8 cellular contexts compared by ENCODE assay signal in the genomic region with DNA sequence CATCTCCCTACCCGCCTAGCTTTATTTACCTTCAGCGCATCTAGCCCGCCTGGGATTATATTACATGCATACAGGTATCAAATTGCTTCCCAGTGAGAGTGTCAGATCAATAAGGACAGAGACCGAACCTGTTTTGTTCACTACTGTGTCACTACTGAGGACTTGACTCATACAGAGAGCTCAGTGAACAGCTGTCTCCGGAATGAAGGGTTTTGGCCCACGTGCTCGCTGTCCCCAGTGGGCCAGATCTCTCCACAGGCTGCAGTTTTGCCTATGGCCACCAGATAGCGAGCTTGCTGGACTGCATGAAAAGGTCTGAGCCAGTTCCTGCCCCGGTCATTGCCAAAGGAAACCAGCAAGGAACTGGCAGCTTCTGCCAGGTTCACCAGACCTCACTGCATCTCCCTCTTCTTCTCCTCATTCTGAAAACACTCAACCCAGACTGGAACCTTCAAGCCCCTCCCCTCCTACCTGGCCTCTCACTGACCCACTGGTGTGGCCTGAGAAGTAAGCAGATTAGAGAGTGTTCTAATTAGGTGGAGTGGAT.
DNase-seq lines count a peak whose midpoint lies in the region; ATAC-seq, FAIRE-seq and TF ChIP-seq lines count a peak whose summit lies in the region.

No MANE protein-coding gene starts in this region.

- no TSS peak for BruUV-seq in GM12878 (replicated peaks; lab: Mats Ljungman, UMichigan)

- H3K27ac ChIP-seq in GM12878 (ENCODE audit: control insufficient read depth, insufficient read depth) (no peak overlapping the region), iPS DF 6.9 (ENCODE audit: low read length) (no peak overlapping the region), stomach (no peak overlapping the region)

- no peaks in the 10 kb centered on the region for H3K79me2 ChIP-seq in GM12878 (ENCODE audit: control insufficient read depth, insufficient read depth, low read length)

- 35% methylated on average over 9 of the region's 9 CpGs for WGBS in GM12878 (ENCODE audit: insufficient coverage, insufficient replicate concordance, low lambda C conversion rate, missing lambda C conversion rate)
- no CpG with 5 or more reads among the region's 9 CpGs for WGBS in iPS DF 6.9 (ENCODE audit: insufficient coverage, insufficient read length)
- 44 to 72% (median 46%) methylated on average over 9 of the region's 9 CpGs for WGBS in stomach, 5 donors

- SMC1A ChIA-PET in GM12878 (lab: Charles Lee; ENCODE audit: uncharacterized antibody, unreplicated experiment), result interaction anchor here (0.5 to 2.5 kb wide), 6 partner anchors 12 to 178 kb away, joined by 3 to 20 read pairs (median 6); no protein-coding TSS in a partner anchor

- H3K9ac ChIP-seq in NT2/D1 (ENCODE audit: insufficient read length, low read depth) (peak overlapping the region; percentile 9), GM12878 (ENCODE audit: control insufficient read depth, insufficient read depth, low read length) (no peak overlapping the region)

- H3K9me3 ChIP-seq in NT2/D1 (ENCODE audit: insufficient read depth, low read length) (no peaks in the 10 kb centered on the region), GM12878 (replicated peaks; ENCODE audit: control insufficient read depth, insufficient read depth, low read length) (no peaks in the 10 kb centered on the region), iPS DF 6.9 (ENCODE audit: control insufficient read depth, insufficient read depth, low read length) (no peaks in the 10 kb centered on the region), stomach (no peaks in the 10 kb centered on the region)

- TF ChIP-seq CTCF in GM12878 (IDR thresholded peaks at IDR 0.05 in 2 of 3, conservative IDR thresholded peaks at IDR 0.05 in 1 of 3; ENCODE audit: control insufficient read depth in 2 of 3, extremely low read depth in 1 of 3, insufficient read depth in 1 of 3, low read depth in 3 of 3, low read length in 3 of 3) (peak; percentile 62 to 76 (median 64)), stomach (IDR thresholded peaks at IDR 0.05) (peak in 5 of 7 experiments; percentile 29 to 62 (median 55))

- H4K20me1 ChIP-seq in GM12878 (ENCODE audit: control insufficient read depth, insufficient read depth), result no peaks in the 10 kb centered on the region

- H3K4me1 ChIP-seq in NT2/D1 (ENCODE audit: insufficient read depth, insufficient read length) (peaks cover 2% of the 10 kb centered on the region), GM12878 (ENCODE audit: control insufficient read depth, insufficient read depth, low read length) (no peaks in the 10 kb centered on the region; the same call in 1 of the 2 replicates), iPS DF 6.9 (ENCODE audit: control insufficient read depth, insufficient read depth, low read length) (peaks cover 5% of the 10 kb centered on the region; the same call in 1 of the 2 replicates), stomach (peaks cover 0 to 4% (median 0%) of the 10 kb centered on the region in 4 donors)

- CTCF ChIA-PET in GM12878 (lab: Yijun Ruan, JAX), result interaction anchor here (0.7 to 16.9 kb wide), 15 partner anchors 9 to 282 kb away, joined by 3 to 326 read pairs (median 5); no protein-coding TSS in a partner anchor

- TF ChIP-seq EP300 in GM12878 (IDR thresholded peaks at IDR 0.05; ENCODE audit: borderline replicate concordance in 1 of 2, control insufficient read depth in 1 of 2, low read depth in 2 of 2, low read length in 2 of 2), result no peak
- no peak for TF ChIP-seq EP300 in stomach (IDR thresholded peaks at IDR 0.05)

- H3K36me3 ChIP-seq in NT2/D1 (ENCODE audit: insufficient read depth, insufficient read length, low read length), result peaks cover 25% of the 10 kb centered on the region
- H3K36me3 ChIP-seq in GM12878 (ENCODE audit: control insufficient read depth in 2 of 2, insufficient read depth in 2 of 2, low read length in 1 of 2), result peaks cover 9 to 19% of the 10 kb centered on the region in 2 experiments
- H3K36me3 ChIP-seq in iPS DF 6.9 (ENCODE audit: control insufficient read depth, insufficient read depth, low read length), result peaks cover 11% of the 10 kb centered on the region; the same call in 1 of the 2 replicates
- H3K36me3 ChIP-seq in stomach, result peaks cover 18 to 30% (median 29%) of the 10 kb centered on the region in 4 donors

- H3K4me3 ChIP-seq in NT2/D1 (ENCODE audit: insufficient read length, low read depth) (no peak overlapping the region), GM12878 (no peak overlapping the region), iPS DF 6.9 (ENCODE audit: low read length) (no peak overlapping the region), stomach (no peak overlapping the region)

- RAD21 ChIA-PET in GM12878 (lab: Charles Lee; ENCODE audit: unreplicated experiment), result interaction anchor here (0.6 to 2.0 kb wide), 7 partner anchors 9 to 178 kb away, joined by 3 to 17 read pairs (median 4); no protein-coding TSS in a partner anchor

- no peak overlapping the region for H3K4me2 ChIP-seq in GM12878 (ENCODE audit: control insufficient read depth, insufficient read depth)

- DNase-seq in EH (ENCODE audit: low read depth) (peak; percentile 83), NT2/D1 (ENCODE audit: low read depth, low spot score) (peak; percentile 61), GM12878 (ENCODE audit: low read depth, low spot score) (peak; percentile 31), iPS DF 6.9 (ENCODE audit: low read depth, low spot score) (peak; percentile 37), stomach (peak; percentile 63)

- FAIRE-seq in GM12878 (lab: Jason Lieb, UNC), result no peak

- POLR2A ChIA-PET in GM12878 (lab: Charles Lee), result interaction anchor here (0.6 kb wide), 1 partner anchor 178 kb away, joined by 3 read pairs; no protein-coding TSS in a partner anchor

- H2AFZ ChIP-seq in GM12878 (ENCODE audit: control insufficient read depth, low read depth, low read length), result no peak overlapping the region

- intact Hi-C loops in GM12878 (cut with micrococcal nuclease; ENCODE audit: unreplicated experiment) (loop anchor here (2.0 kb wide), 1 partner anchor 179 kb away; no protein-coding TSS in a partner anchor), stomach (cut with DNase I; ENCODE audit: low total_unique reads) (no loop called here)

- TF ChIP-seq POLR2A in GM12878 (IDR thresholded peaks at IDR 0.05; ENCODE audit: low read depth, low read length) (no peak), stomach (IDR thresholded peaks at IDR 0.05) (no peak)

- H3K27me3 ChIP-seq in NT2/D1 (ENCODE audit: insufficient read depth, insufficient read length) (no peaks in the 10 kb centered on the region), GM12878 (replicated peaks in 1 of 2; ENCODE audit: control insufficient read depth in 2 of 2, insufficient read depth in 2 of 2, low read length in 1 of 2) (no peaks in the 10 kb centered on the region), iPS DF 6.9 (ENCODE audit: control insufficient read depth, insufficient read depth, low read length) (no peaks in the 10 kb centered on the region), stomach (no peaks in the 10 kb centered on the region)

- in situ Hi-C loops in GM12878 (cut with MboI), result no loop called here

- ATAC-seq in HG03520 (IDR thresholded peaks at IDR 0.05; ENCODE audit: unreplicated experiment), result peak; percentile 58
- peak; percentile 91 for ATAC-seq in GM12878
- ATAC-seq in HG02588 (IDR thresholded peaks at IDR 0.05; ENCODE audit: unreplicated experiment), result no peak
- no peak for ATAC-seq in HG03565 (IDR thresholded peaks at IDR 0.05; ENCODE audit: unreplicated experiment)

- peak; percentile 41; the same call in 1 of the 2 replicates for TF ChIP-seq RAD21 in GM12878 (IDR thresholded peaks at IDR 0.05; ENCODE audit: insufficient read depth, low read depth, low read length)

TF ChIP-seq in GM12878, 131 proteins besides CTCF, POLR2A, EP300 and RAD21 (continues in another document):
- TF ChIP-seq RELA (IDR thresholded peaks at IDR 0.05; ENCODE audit: borderline replicate concordance, partially characterized antibody) (no peak), BHLHE40 (IDR thresholded peaks at IDR 0.05; ENCODE audit: borderline replicate concordance in 1 of 2, low read depth in 2 of 2, low read length in 1 of 2) (peak; percentile 59 to 77; a peak in 3 of 4 replicates), SIN3A (IDR thresholded peaks at IDR 0.05; ENCODE audit: low read depth, low read length) (no peak), ATF7 (IDR thresholded peaks at IDR 0.05; ENCODE audit: low read depth) (no peak), RAD51 (IDR thresholded peaks at IDR 0.05) (peak; percentile 60), YY1 (IDR thresholded peaks at IDR 0.05; ENCODE audit: low read depth, low read length) (no peak), MEF2B (IDR thresholded peaks at IDR 0.05; ENCODE audit: partially characterized antibody, poor library complexity, severe bottlenecking) (peak; percentile 21), MTA2 (IDR thresholded peaks at IDR 0.05; ENCODE audit: low read depth) (no peak), TBL1XR1 (IDR thresholded peaks at IDR 0.05; ENCODE audit: low read depth, low read length) (no peak), CHD1 (IDR thresholded peaks at IDR 0.05; ENCODE audit: low read depth, low read length) (no peak), HDGF (IDR thresholded peaks at IDR 0.05) (no peak), BACH1 (IDR thresholded peaks at IDR 0.05; ENCODE audit: borderline replicate concordance) (peak; percentile 58; the same call in 1 of the 2 replicates), IKZF1 (conservative IDR thresholded peaks at IDR 0.05) (0 out of 2 replicates have a peak, but pooled peaks have one; percentile 25)
- TF ChIP-seq, protein P1, sequence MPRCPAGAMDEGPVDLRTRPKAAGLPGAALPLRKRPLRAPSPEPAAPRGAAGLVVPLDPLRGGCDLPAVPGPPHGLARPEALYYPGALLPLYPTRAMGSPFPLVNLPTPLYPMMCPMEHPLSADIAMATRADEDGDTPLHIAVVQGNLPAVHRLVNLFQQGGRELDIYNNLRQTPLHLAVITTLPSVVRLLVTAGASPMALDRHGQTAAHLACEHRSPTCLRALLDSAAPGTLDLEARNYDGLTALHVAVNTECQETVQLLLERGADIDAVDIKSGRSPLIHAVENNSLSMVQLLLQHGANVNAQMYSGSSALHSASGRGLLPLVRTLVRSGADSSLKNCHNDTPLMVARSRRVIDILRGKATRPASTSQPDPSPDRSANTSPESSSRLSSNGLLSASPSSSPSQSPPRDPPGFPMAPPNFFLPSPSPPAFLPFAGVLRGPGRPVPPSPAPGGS (IDR thresholded peaks at IDR 0.05; ENCODE audit: borderline replicate concordance, insufficient read depth, low read depth, low read length, poor library complexity, severe bottlenecking), result no peak

Comparison
In these comparisons a context has a peak if more than half of its experiments do, and no peak if none do; other contexts are left out.
1. DNase-seq: peak in every context shown above with its lines; median percentile 83 in EH; 63 in stomach; 61 in NT2/D1; 37 in iPS DF 6.9; 31 in GM12878.
2. ATAC-seq: peak in HG03520 (single experiment) and GM12878 (single experiment); none in HG02588 (single experiment) and HG03565 (single experiment).